ENCODE assay signal across 12 cellular contexts in the genomic region with DNA sequence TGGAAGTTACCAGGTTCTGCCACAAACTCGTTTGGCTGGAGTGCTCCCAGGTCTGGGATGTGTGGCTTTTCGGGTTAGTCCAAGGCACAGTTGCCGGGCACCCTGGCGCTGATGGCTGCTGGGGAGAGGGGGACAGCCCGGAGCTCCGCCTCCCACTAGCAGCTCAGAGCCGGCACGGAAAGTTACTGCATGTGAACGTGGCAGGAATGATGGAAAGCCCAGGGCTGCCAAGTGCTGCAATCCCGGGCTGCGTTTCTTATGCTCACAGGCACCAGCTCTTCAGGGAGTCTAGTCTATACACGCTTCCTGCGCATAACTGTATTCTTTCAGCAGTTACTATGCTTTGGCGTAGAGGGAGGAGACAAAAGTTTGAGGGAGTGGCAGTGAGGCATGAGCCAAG.
DNase-seq lines count a peak whose midpoint lies in the region; ATAC-seq and TF ChIP-seq lines count a peak whose summit lies in the region.
"Had no signal": no experiment of that assay in that cellular context is flagged by ENCODE, and none has a peak within 500 bp of the region (broad histone marks: within the 10 kb centered on the region; RNA-seq: fewer than 3 reads in every experiment).

No MANE protein-coding gene starts in this region.

- CTCF ChIA-PET in activated CD8-positive, alpha-beta memory T cell treated with anti-CD3 and anti-CD28 coated beads, Interleukin-2, amount 10 ng/mL, durations not matched to agents 7 days and 5 days (lab: Charles Lee) = no interaction called here

- H3K36me3 Mint-ChIP-seq in activated CD8-positive, alpha-beta memory T cell treated with anti-CD3 and anti-CD28 coated beads, Interleukin-2, amount 10 ng/mL, durations not matched to agents 7 days and 5 days = no peaks in the 10 kb centered on the region
- H3K36me3 Mint-ChIP-seq: activated naive CD4-positive, alpha-beta T cell treated with anti-CD3 and anti-CD28 coated beads, Interleukin-2, amount 50 U/mL, for 24 hours had no signal

- peaks cover 7% of the 10 kb centered on the region for H3K27me3 Mint-ChIP-seq in activated CD8-positive, alpha-beta memory T cell treated with anti-CD3 and anti-CD28 coated beads, Interleukin-2, amount 10 ng/mL, durations not matched to agents 7 days and 5 days
- H3K27me3 Mint-ChIP-seq: activated naive CD4-positive, alpha-beta T cell treated with anti-CD3 and anti-CD28 coated beads, Interleukin-2, amount 50 U/mL, for 24 hours had no signal

- no peak overlapping the region for H3K4me3 ChIP-seq in upper lobe of right lung

- no peaks in the 10 kb centered on the region for H3K4me1 ChIP-seq in upper lobe of right lung

- intact Hi-C loops in upper lobe of right lung (cut with DNase I) = no loop called here

- no peaks in the 10 kb centered on the region for H3K9me3 ChIP-seq in upper lobe of right lung

- DNase-seq in NCI-H2227 (lab: John Stamatoyannopoulos, UW; ENCODE audit: unreplicated experiment) (peak; percentile 8), NCI-H2227 treated with DMSO at 0.1 percent for 48 hours (lab: John Stamatoyannopoulos, UW) (no peak), fibroblast of gingiva (ENCODE audit: low read depth) (peak; percentile 9), myocyte (ENCODE audit: low read depth) (peak; percentile 16), upper lobe of right lung (peak; percentile 64)
- no peak for DNase-seq in activated CD8-positive, alpha-beta memory T cell treated with anti-CD3 and anti-CD28 coated beads, Interleukin-2, amount 10 ng/mL, durations not matched to agents 7 days and 5 days
- DNase-seq in stimulated activated naive CD8-positive, alpha-beta T cell treated with anti-CD3 and anti-CD28 coated beads, Interleukin-15, Interleukin-2, amounts not matched to agents 100 U/mL and 50 U/mL, for 24 hours = no peak
- DNase-seq: activated B cell treated with CpG ODN at 0.5 μM for 24 hours, NCI-H2171 treated with DMSO at 0.1 percent for 48 hours had no signal

- no peaks in the 10 kb centered on the region for H3K9me3 Mint-ChIP-seq in activated CD8-positive, alpha-beta memory T cell treated with anti-CD3 and anti-CD28 coated beads, Interleukin-2, amount 10 ng/mL, durations not matched to agents 7 days and 5 days (ENCODE audit: low read depth)
- H3K9me3 Mint-ChIP-seq: activated B cell treated with CpG ODN at 0.5 μM for 24 hours; activated naive CD4-positive, alpha-beta T cell treated with anti-CD3 and anti-CD28 coated beads, Interleukin-2, amount 50 U/mL, for 24 hours had no signal

- H3K27ac Mint-ChIP-seq in activated CD8-positive, alpha-beta memory T cell treated with anti-CD3 and anti-CD28 coated beads, Interleukin-2, amount 10 ng/mL, durations not matched to agents 7 days and 5 days = no peak overlapping the region
- H3K27ac Mint-ChIP-seq: activated B cell treated with CpG ODN at 0.5 μM for 24 hours; activated naive CD4-positive, alpha-beta T cell treated with anti-CD3 and anti-CD28 coated beads, Interleukin-2, amount 50 U/mL, for 24 hours had no signal

- no peaks in the 10 kb centered on the region for H3K4me1 Mint-ChIP-seq in activated CD8-positive, alpha-beta memory T cell treated with anti-CD3 and anti-CD28 coated beads, Interleukin-2, amount 10 ng/mL, durations not matched to agents 7 days and 5 days
- H3K4me1 Mint-ChIP-seq: activated B cell treated with CpG ODN at 0.5 μM for 24 hours; activated naive CD4-positive, alpha-beta T cell treated with anti-CD3 and anti-CD28 coated beads, Interleukin-2, amount 50 U/mL, for 24 hours had no signal

- no peak overlapping the region for H3K4me3 Mint-ChIP-seq in activated CD8-positive, alpha-beta memory T cell treated with anti-CD3 and anti-CD28 coated beads, Interleukin-2, amount 10 ng/mL, durations not matched to agents 7 days and 5 days
- H3K4me3 Mint-ChIP-seq: activated B cell treated with CpG ODN at 0.5 μM for 24 hours; activated naive CD4-positive, alpha-beta T cell treated with anti-CD3 and anti-CD28 coated beads, Interleukin-2, amount 50 U/mL, for 24 hours had no signal

- no peak overlapping the region for H3K27ac ChIP-seq in upper lobe of right lung
- H3K27ac ChIP-seq: 22Rv1 had no signal

- ATAC-seq in upper lobe of right lung = peak; percentile 53
- no peak for ATAC-seq in activated CD8-positive, alpha-beta memory T cell treated with anti-CD3 and anti-CD28 coated beads, Interleukin-2, amount 10 ng/mL, durations not matched to agents 7 days and 5 days
- no peak for ATAC-seq in GM18909 (IDR thresholded peaks at IDR 0.05; ENCODE audit: poor library complexity, unreplicated experiment)
- no peak for ATAC-seq in stimulated activated naive CD8-positive, alpha-beta T cell treated with anti-CD3 and anti-CD28 coated beads, Interleukin-15, Interleukin-2, amounts not matched to agents 100 U/mL and 50 U/mL, for 24 hours

- no peaks in the 10 kb centered on the region for H3K36me3 ChIP-seq in upper lobe of right lung

- H3K27me3 ChIP-seq in upper lobe of right lung = no peaks in the 10 kb centered on the region

- no peak for TF ChIP-seq CTCF in upper lobe of right lung (IDR thresholded peaks at IDR 0.05)

Comparison
In these comparisons a context has a peak if more than half of its experiments do, and no peak if none do; other contexts are left out.
1. DNase-seq: peak in NCI-H2227 (single experiment), fibroblast of gingiva (single experiment), myocyte (single experiment) and upper lobe of right lung (single experiment); none in NCI-H2227 treated with DMSO at 0.1 percent for 48 hours (single experiment), activated CD8-positive, alpha-beta memory T cell treated with anti-CD3 and anti-CD28 coated beads, Interleukin-2, amount 10 ng/mL, durations not matched to agents 7 days and 5 days (single experiment) and stimulated activated naive CD8-positive, alpha-beta T cell treated with anti-CD3 and anti-CD28 coated beads, Interleukin-15, Interleukin-2, amounts not matched to agents 100 U/mL and 50 U/mL, for 24 hours (single experiment).